In genomic region chr11:94822080-94822479, GRCh38 we compare ENCODE assay signal across 21 cellular contexts. TPM values are rescaled to one million over a fixed set of nuclear protein-coding genes. Genes with fewer than 3 reads are reported as not detected.
"Had no signal": no experiment of that assay in that cellular context is flagged by ENCODE, and none has a peak within 500 bp of the region (broad histone marks: within the 10 kb centered on the region; RNA-seq: fewer than 3 reads in every experiment).

No MANE protein-coding gene starts in this region.

- H3K4me3 ChIP-seq: MG63 had no signal

- H3K27me3 ChIP-seq: MG63 had no signal

- ATAC-seq: SK-N-SH treated with all-trans-retinoic acid at 6 μM for 48 hours had no signal

- DNase-seq: Karpas-422, KG1, MG63, NCI-H1092, NCI-H1417, NCI-H1436 treated with DMSO at 0.1 percent for 48 hours, NCI-H1694, NCI-H187 treated with DMSO at 0.1 percent for 48 hours, NCI-H2029 treated with DMSO at 0.1 percent for 48 hours, NCI-H2171, NCI-H226, NCI-H446, NCI-H510A, NCI-H524 treated with DMSO at 0.1 percent for 48 hours, NCI-H69, NCI-H774, RPMI8226, SHP77 had no signal

- FAIRE-seq: RCC 7860 had no signal

RNA-seq across cellular contexts. Expression of gene AMOTL1, which starts 53.9 kb away (rescaled TPM):
- total RNA-seq: HT-29 had no signal
